Comparison of ENCODE assay signal across 15 cellular contexts in genomic region chr19:55373993-55374757, GRCh38. TPM values are rescaled to one million over a fixed set of nuclear protein-coding genes. Genes with fewer than 3 reads are reported as not detected.
DNase-seq lines count a peak whose midpoint lies in the region; ATAC-seq, FAIRE-seq and TF ChIP-seq lines count a peak whose summit lies in the region.
"Had no signal": no experiment of that assay in that cellular context is flagged by ENCODE, and none has a peak within 500 bp of the region (broad histone marks: within the 10 kb centered on the region; RNA-seq: fewer than 3 reads in every experiment).

No MANE protein-coding gene starts in this region.

- no peaks in the 10 kb centered on the region for H3K27me3 ChIP-seq in astrocyte (ENCODE audit: insufficient read depth, low read length)
- peaks cover 68 to 83% (median 83%) of the 10 kb centered on the region in 3 donors for H3K27me3 ChIP-seq in gastrocnemius medialis

- H3K4me1 Mint-ChIP-seq in astrocyte (ENCODE audit: low read depth, unreplicated experiment), result peaks cover 26% of the 10 kb centered on the region

- TF ChIP-seq CTCF in astrocyte (IDR thresholded peaks at IDR 0.05; ENCODE audit: insufficient read depth, low read depth, low read length), result no peak
- no peak for TF ChIP-seq CTCF in gastrocnemius medialis (IDR thresholded peaks at IDR 0.05 in 4 of 5, conservative IDR thresholded peaks at IDR 0.05 in 1 of 5)

- ATAC-seq in GM19397 (IDR thresholded peaks at IDR 0.05; ENCODE audit: unreplicated experiment) (no peak), GM18870 (IDR thresholded peaks at IDR 0.05; ENCODE audit: unreplicated experiment) (no peak), gastrocnemius medialis (no peak)
- ATAC-seq: T-cell had no signal

- peak overlapping the region; percentile 93 for H3K27ac Mint-ChIP-seq in astrocyte (ENCODE audit: unreplicated experiment)
- H3K27ac Mint-ChIP-seq: activated naive CD4-positive, alpha-beta T cell treated with anti-CD3 and anti-CD28 coated beads, Interleukin-2, amount 50 U/mL, for 24 hours; CD4-positive, alpha-beta memory T cell had no signal

- H3K4me1 ChIP-seq in astrocyte (ENCODE audit: insufficient read depth, low read length) (peaks cover 49% of the 10 kb centered on the region), mesodermal cell (ENCODE audit: control insufficient read depth, insufficient read depth, low read length, poor library complexity, severe bottlenecking) (peaks cover 55% of the 10 kb centered on the region), gastrocnemius medialis (no peaks in the 10 kb centered on the region)

- WGBS in mesodermal cell (ENCODE audit: insufficient coverage in 2 of 2), 2 experiments, result 6% methylated on average over 17 to 18 of the region's 31 CpGs

- TF ChIP-seq POLR2A in gastrocnemius medialis (IDR thresholded peaks at IDR 0.05), result no peak

- H3K9me3 ChIP-seq in astrocyte (ENCODE audit: insufficient read depth, low read depth, low read length) (no peaks in the 10 kb centered on the region), mesodermal cell (ENCODE audit: control insufficient read depth, low read length) (no peaks in the 10 kb centered on the region), gastrocnemius medialis (no peaks in the 10 kb centered on the region)
- H3K9me3 ChIP-seq: vagina had no signal

- peak overlapping the region; percentile 64 for H3K4me3 Mint-ChIP-seq in astrocyte (ENCODE audit: unreplicated experiment)
- H3K4me3 Mint-ChIP-seq: activated naive CD4-positive, alpha-beta T cell treated with anti-CD3 and anti-CD28 coated beads, Interleukin-2, amount 50 U/mL, for 24 hours; CD4-positive, alpha-beta memory T cell; T-cell had no signal

- peaks cover 8% of the 10 kb centered on the region for H3K79me2 ChIP-seq in astrocyte (ENCODE audit: insufficient read depth, low read length)

- no peak for FAIRE-seq in astrocyte (lab: Jason Lieb, UNC)
- FAIRE-seq: GM12891 had no signal

- H3K4me2 ChIP-seq in astrocyte (ENCODE audit: low read length), result peak overlapping the region; percentile 70

- H4K20me1 ChIP-seq in astrocyte (ENCODE audit: insufficient read depth, low read length), result no peaks in the 10 kb centered on the region

- H3K4me3 ChIP-seq in astrocyte (ENCODE audit: insufficient read depth, low read depth, low read length), result peak overlapping the region; percentile 10
- no peak overlapping the region for H3K4me3 ChIP-seq in mesodermal cell (ENCODE audit: extremely low read depth, insufficient read depth, low read length, poor library complexity, severe bottlenecking)
- H3K4me3 ChIP-seq in gastrocnemius medialis, result no peak overlapping the region
- H3K4me3 ChIP-seq: skin epidermis, vagina had no signal

- intact Hi-C loops in gastrocnemius medialis (cut with DNase I; ENCODE audit: low total_unique reads), result no loop called here

- DNase-seq in AG20443 (ENCODE audit: low spot score) (peak; percentile 64), HS-27A (ENCODE audit: low read depth) (peak; percentile 57), astrocyte (ENCODE audit: low read depth) (no peak), NCI-H345 (lab: John Stamatoyannopoulos, UW) (no peak), gastrocnemius medialis (no peak)
- DNase-seq: effector CD4-positive, alpha-beta T cell; T-cell had no signal

- H3K36me3 Mint-ChIP-seq in astrocyte (ENCODE audit: low read depth, unreplicated experiment), result no peaks in the 10 kb centered on the region
- H3K36me3 Mint-ChIP-seq: CD4-positive, alpha-beta memory T cell; T-cell had no signal

- H3K36me3 ChIP-seq in astrocyte (ENCODE audit: insufficient read depth, low read length) (no peaks in the 10 kb centered on the region), mesodermal cell (ENCODE audit: control insufficient read depth, insufficient read depth, low read length) (no peaks in the 10 kb centered on the region), gastrocnemius medialis (no peaks in the 10 kb centered on the region)
- H3K36me3 ChIP-seq: vagina had no signal

- H3K27ac ChIP-seq in astrocyte (ENCODE audit: low read depth, low read length) (peak overlapping the region; percentile 82), mesodermal cell (ENCODE audit: low read depth, low read length, severe bottlenecking) (peak overlapping the region; percentile 88), gastrocnemius medialis (no peak overlapping the region)
- H3K27ac ChIP-seq: skin epidermis, vagina had no signal

- no peaks in the 10 kb centered on the region for H3K27me3 Mint-ChIP-seq in astrocyte (ENCODE audit: low read depth, unreplicated experiment)

- in situ Hi-C loops in gastrocnemius medialis (cut with MboI; ENCODE audit: low sequenced_read_pairs in 4 of 4), result loop anchor here in 1 of 4 donors (10.0 kb wide), 1 partner anchor 291 kb away; no protein-coding TSS in a partner anchor

- H2AFZ ChIP-seq in astrocyte (ENCODE audit: low read depth, low read length), result peak overlapping the region; percentile 73

- H3K9me3 Mint-ChIP-seq in astrocyte (ENCODE audit: unreplicated experiment), result no peaks in the 10 kb centered on the region
- H3K9me3 Mint-ChIP-seq: activated naive CD4-positive, alpha-beta T cell treated with anti-CD3 and anti-CD28 coated beads, Interleukin-2, amount 50 U/mL, for 24 hours; T-cell had no signal

- H3K9ac ChIP-seq in astrocyte (ENCODE audit: low read length), result peak overlapping the region; percentile 73

RNA-seq across cellular contexts. Expression of gene TMEM190, which starts 2.5 kb away (rescaled TPM):
- 2.5 TPM in 2 replicates for total RNA-seq in astrocyte
- 1.8 TPM for polyA plus RNA-seq in mesodermal cell (2013, experiment 1 of 2)
- polyA plus RNA-seq in mesodermal cell (2013, experiment 2 of 2), result 3.9 TPM
- total RNA-seq in gastrocnemius medialis, result not detected
- total RNA-seq: CD4-positive, alpha-beta memory T cell; T-cell; vagina had no signal
- polyA plus RNA-seq: CD4-positive, alpha-beta memory T cell had no signal

RNA-seq across cellular contexts. Expression of gene IL11, which starts 3.9 kb away (rescaled TPM):
- total RNA-seq in astrocyte (183 and 202 TPM in 2 replicates), gastrocnemius medialis (under 1 TPM in 1 of 4 donors, not detected in 3; 0.66 TPM)
- 33.4 TPM for polyA plus RNA-seq in mesodermal cell (2013, experiment 1 of 2)
- 27.1 TPM for polyA plus RNA-seq in mesodermal cell (2013, experiment 2 of 2)
- total RNA-seq: vagina had no signal
- polyA plus RNA-seq: CD4-positive, alpha-beta memory T cell had no signal

RNA-seq across cellular contexts. Expression of gene TMEM238, which starts 9.9 kb away (rescaled TPM):
- total RNA-seq in astrocyte, result 1.4 and 2.1 TPM in 2 replicates
- polyA plus RNA-seq in mesodermal cell (2013, experiment 1 of 2), result not detected
- not detected for polyA plus RNA-seq in mesodermal cell (2013, experiment 2 of 2)
- total RNA-seq in gastrocnemius medialis, result 1 to 10 TPM; 1.3 to 4.7 (median 2.1) TPM

RNA-seq across cellular contexts. Expression of gene GARIN5B, which starts 11.1 kb away (rescaled TPM):
- total RNA-seq in astrocyte (0.10 and 0.20 TPM in 2 replicates), gastrocnemius medialis (not detected)
- polyA plus RNA-seq in mesodermal cell (2013, experiment 1 of 2), result 0.44 TPM
- polyA plus RNA-seq in mesodermal cell (2013, experiment 2 of 2), result 0.20 TPM
- total RNA-seq: CD4-positive, alpha-beta memory T cell; T-cell; vagina had no signal
- polyA plus RNA-seq: CD4-positive, alpha-beta memory T cell had no signal

RNA-seq across cellular contexts. Expression of gene RPL28, which starts 11.6 kb away (rescaled TPM):
- total RNA-seq in astrocyte (2,006 and 2,072 TPM in 2 replicates), gastrocnemius medialis (100 to 1,000 TPM; 123 to 278 (median 206) TPM)
- 2,245 TPM for polyA plus RNA-seq in mesodermal cell (2013, experiment 1 of 2)
- polyA plus RNA-seq in mesodermal cell (2013, experiment 2 of 2), result 1,934 TPM

Comparison
In these comparisons a context has a peak if more than half of its experiments do, and no peak if none do; other contexts are left out.
1. DNase-seq: peak in AG20443 (single experiment) and HS-27A (single experiment); none in astrocyte (single experiment), NCI-H345 (single experiment) and gastrocnemius medialis (0 of 2).
2. H3K27ac ChIP-seq: peak in astrocyte (single experiment) and mesodermal cell (single experiment); none in gastrocnemius medialis (0 of 4).
3. RNA of gene IL11, which starts 3.9 kb away (total RNA-seq): 183 to 202 TPM in astrocyte; 0.66 TPM in gastrocnemius medialis; every median in the first group is over 100 times any median in the second.